Comparison of ENCODE assay signal across 23 cellular contexts in genomic region chr12:48781750-48782456, GRCh38. TPM values are rescaled to one million over a fixed set of nuclear protein-coding genes. Genes with fewer than 3 reads are reported as not detected.
DNase-seq lines count a peak whose midpoint lies in the region; ATAC-seq, FAIRE-seq and TF ChIP-seq lines count a peak whose summit lies in the region.
"Had no signal": no experiment of that assay in that cellular context is flagged by ENCODE, and none has a peak within 500 bp of the region (broad histone marks: within the 10 kb centered on the region; RNA-seq: fewer than 3 reads in every experiment).

No MANE protein-coding gene starts in this region.

- in situ Hi-C loops in gastrocnemius medialis (cut with MboI; ENCODE audit: low sequenced_read_pairs in 4 of 4): loop anchor here in 1 of 4 donors (25.0 kb wide), 1 partner anchor 245 kb away; the partner anchor contains the start of gene OR8S1

- H4K91ac ChIP-seq in H9 (ENCODE audit: insufficient read length, low read depth, low read length): no peak overlapping the region

- H3K4me3 ChIP-seq in A549: no peak overlapping the region
- no peak overlapping the region for H3K4me3 ChIP-seq in endodermal cell (ENCODE audit: low read length)
- no peak overlapping the region for H3K4me3 ChIP-seq in gastrocnemius medialis
- H3K4me3 ChIP-seq: dorsolateral prefrontal cortex, HAP-1, left lung had no signal

- POLR2A ChIA-PET in A549 (lab: Yijun Ruan, JAX): interaction anchor here (2.3 kb wide), 1 partner anchor 7 kb away, joined by 7 read pairs; the partner anchor contains the start of gene ADCY6

- 84% methylated on average over 9 of the region's 9 CpGs for WGBS in A549 (ENCODE audit: missing lambda C conversion rate)
- WGBS in H9 (ENCODE audit: extremely low coverage, insufficient read length, low lambda C conversion rate): no CpG with 5 or more reads among the region's 9 CpGs
- WGBS in endodermal cell (ENCODE audit: insufficient coverage in 1 of 2, insufficient read length in 1 of 2), 2 experiments: 80 to 88% methylated on average over 3 to 9 of the region's 9 CpGs

- H2BK15ac ChIP-seq in H9 (ENCODE audit: low read depth, low read length): no peak overlapping the region

- no peak overlapping the region for H3K18ac ChIP-seq in H9 (ENCODE audit: insufficient read length, low read depth, low read length)

- H3K23me2 ChIP-seq in H9 (ENCODE audit: insufficient read length, low read depth, low read length, poor library complexity, severe bottlenecking): no peaks in the 10 kb centered on the region

- H3K4me2 ChIP-seq in A549: no peak overlapping the region
- H3K4me2 ChIP-seq in H9 (ENCODE audit: insufficient read depth, insufficient read length, low read length): no peak overlapping the region

- no peak overlapping the region for H2AK5ac ChIP-seq in H9 (ENCODE audit: insufficient read length, low read length)

- H3K36me3 ChIP-seq in endodermal cell (ENCODE audit: control insufficient read depth, insufficient read depth, low read length) (peaks cover 5% of the 10 kb centered on the region), gastrocnemius medialis (peaks cover 0 to 9% of the 10 kb centered on the region in 2 donors)
- H3K36me3 ChIP-seq: HAP-1 had no signal

- H3K23ac ChIP-seq in H9 (ENCODE audit: insufficient read length, low read depth, low read length): no peak overlapping the region

- H2BK12ac ChIP-seq in H9 (ENCODE audit: insufficient read length, low read depth, low read length): no peak overlapping the region

- no peaks in the 10 kb centered on the region for H3K27me3 Mint-ChIP-seq in H9 (ENCODE audit: low read depth)
- H3K27me3 Mint-ChIP-seq in endodermal cell (ENCODE audit: insufficient read depth): peaks cover 3% of the 10 kb centered on the region

- CTCF ChIA-PET in A549 (lab: Yijun Ruan, JAX): interaction anchor here (0.6 to 7.4 kb wide), 4 partner anchors 13 to 293 kb away, joined by 3 to 61 read pairs (median 16); no protein-coding TSS in a partner anchor

- H3K9me3 Mint-ChIP-seq in H9 (no peaks in the 10 kb centered on the region), endodermal cell (no peaks in the 10 kb centered on the region)
- H3K9me3 Mint-ChIP-seq: activated CD4-positive, alpha-beta T cell treated with anti-CD3 and anti-CD28 coated beads, Interleukin-2, amount 10 ng/mL, durations not matched to agents 24 days and 14 days; CD4-positive, alpha-beta T cell; central memory CD8-positive, alpha-beta T cell; natural killer cell; T-helper 2 cell treated with Interferon-gamma antibody and Interleukin-4, amounts not matched to agents 5 μg/mL and 100 μg/mL, for 36 hours had no signal

- H3K36me3 Mint-ChIP-seq in H9 (ENCODE audit: insufficient read depth in 1 of 3, low read depth in 3 of 3) (peaks cover 7 to 17% (median 13%) of the 10 kb centered on the region in 3 experiments; a peak in 6 of 7 replicates), endodermal cell (ENCODE audit: low read depth) (peaks cover 22% of the 10 kb centered on the region)
- H3K36me3 Mint-ChIP-seq: natural killer cell had no signal

- TF ChIP-seq POLR2A in A549 (IDR thresholded peaks at IDR 0.05; ENCODE audit: low read length): no peak
- no peak for TF ChIP-seq POLR2A in gastrocnemius medialis (IDR thresholded peaks at IDR 0.05)

- TF ChIP-seq EP300 in A549 (IDR thresholded peaks at IDR 0.05): no peak

- DNase-seq in A549 (ENCODE audit: low read depth in 1 of 2, low spot score in 1 of 2): no peak
- DNase-seq in H9: no peak
- no peak for DNase-seq in endodermal cell
- DNase-seq in gastrocnemius medialis: no peak
- DNase-seq in activated effector memory CD4-positive, alpha-beta T cell treated with Interleukin-2 at 50 U/mL for 16 hours: no peak
- no peak for DNase-seq in NCI-H1092 treated with DMSO at 0.1 percent for 48 hours (lab: John Stamatoyannopoulos, UW)
- no peak for DNase-seq in RCC 7860 (ENCODE audit: low spot score)
- DNase-seq: activated CD4-positive, alpha-beta T cell treated with anti-CD3 and anti-CD28 coated beads, Interleukin-2, amount 10 ng/mL, durations not matched to agents 24 days and 14 days; activated naive CD4-positive, alpha-beta T cell treated with anti-CD3 and anti-CD28 coated beads, Interleukin-2, amount 50 U/mL, for 16 hours; activated T-cell treated with anti-CD3 and anti-CD28 coated beads, Interleukin-2, amount 50 U/mL, for 48 hours; CD4-positive, alpha-beta T cell; dorsolateral prefrontal cortex; EL; midbrain; natural killer cell; NCI-H1048; NCI-H187 treated with DMSO at 0.1 percent for 48 hours; NCI-H526 treated with DMSO at 0.1 percent for 48 hours had no signal

- H3K27me3 ChIP-seq in H9 (ENCODE audit: insufficient read depth, low read length) (no peaks in the 10 kb centered on the region), endodermal cell (ENCODE audit: control insufficient read depth, insufficient read depth, low read length, poor library complexity, severe bottlenecking) (no peaks in the 10 kb centered on the region), gastrocnemius medialis (no peaks in the 10 kb centered on the region)
- H3K27me3 ChIP-seq: dorsolateral prefrontal cortex, left lung had no signal

- no peak overlapping the region for H2AFZ ChIP-seq in H9 (ENCODE audit: low read length)

- H3K4ac ChIP-seq in H9 (ENCODE audit: low read depth, low read length): no peak overlapping the region

- no peak overlapping the region for H3K4me3 Mint-ChIP-seq in H9
- H3K4me3 Mint-ChIP-seq in endodermal cell: no peak overlapping the region
- H3K4me3 Mint-ChIP-seq: activated CD4-positive, alpha-beta T cell treated with anti-CD3 and anti-CD28 coated beads, Interleukin-2, amount 10 ng/mL, durations not matched to agents 24 days and 14 days; CD4-positive, alpha-beta T cell; central memory CD8-positive, alpha-beta T cell; natural killer cell; T-helper 2 cell treated with Interferon-gamma antibody and Interleukin-4, amounts not matched to agents 5 μg/mL and 100 μg/mL, for 36 hours had no signal

- no peak overlapping the region for H4K5ac ChIP-seq in H9 (ENCODE audit: insufficient read length, low read depth, low read length)

- no peak overlapping the region for H3T11ph ChIP-seq in H9 (ENCODE audit: low read length)

- no peak overlapping the region for H2BK5ac ChIP-seq in H9 (ENCODE audit: insufficient read length, low read length)

- FAIRE-seq in A549 (lab: Jason Lieb, UNC) (no peak), RCC 7860 (lab: Jason Lieb, UNC) (no peak)
- FAIRE-seq: urothelium cell line had no signal

- H3K27ac Mint-ChIP-seq in H9 (peak overlapping the region in 2 of 3 experiments; percentile 55 to 78; a peak in 4 of 7 replicates), endodermal cell (peak overlapping the region; percentile 55)
- H3K27ac Mint-ChIP-seq: activated CD4-positive, alpha-beta T cell treated with anti-CD3 and anti-CD28 coated beads, Interleukin-2, amount 10 ng/mL, durations not matched to agents 24 days and 14 days; CD4-positive, alpha-beta T cell; natural killer cell; T-helper 2 cell treated with Interferon-gamma antibody and Interleukin-4, amounts not matched to agents 5 μg/mL and 100 μg/mL, for 36 hours had no signal

- no peak overlapping the region for H3K56ac ChIP-seq in H9 (ENCODE audit: insufficient read length, low read depth, low read length)

- H3K9me3 ChIP-seq in A549 (no peaks in the 10 kb centered on the region), H9 (ENCODE audit: control insufficient read depth, low read depth, low read length) (no peaks in the 10 kb centered on the region), endodermal cell (ENCODE audit: control insufficient read depth, low read length) (no peaks in the 10 kb centered on the region), gastrocnemius medialis (no peaks in the 10 kb centered on the region)
- H3K9me3 ChIP-seq: HAP-1, left lung had no signal

- intact Hi-C loops in gastrocnemius medialis (cut with DNase I; ENCODE audit: low total_unique reads): no loop called here

- H3K79me1 ChIP-seq in H9 (ENCODE audit: insufficient read depth, low read depth, low read length, poor library complexity, severe bottlenecking): no peaks in the 10 kb centered on the region

- H3K14ac ChIP-seq in H9 (ENCODE audit: insufficient read depth, low read length): no peak overlapping the region

- H3K27ac ChIP-seq in A549 (no peak overlapping the region), H9 (ENCODE audit: insufficient read length, low read depth, low read length) (no peak overlapping the region), endodermal cell (ENCODE audit: low read depth, low read length) (no peak overlapping the region), gastrocnemius medialis (peak overlapping the region in 3 of 4 donors; percentile 1 to 70 (median 4))
- H3K27ac ChIP-seq: left lung had no signal

- H3K4me1 Mint-ChIP-seq in H9: peaks cover 26 to 44% of the 10 kb centered on the region in 2 experiments
- no peaks in the 10 kb centered on the region for H3K4me1 Mint-ChIP-seq in endodermal cell
- H3K4me1 Mint-ChIP-seq: activated CD4-positive, alpha-beta T cell treated with anti-CD3 and anti-CD28 coated beads, Interleukin-2, amount 10 ng/mL, durations not matched to agents 24 days and 14 days; central memory CD8-positive, alpha-beta T cell; natural killer cell had no signal

- H3K4me1 ChIP-seq in A549 (peaks cover 3% of the 10 kb centered on the region; the same call in 2 of the 3 replicates), H9 (ENCODE audit: insufficient read depth, low read length) (peaks cover 4% of the 10 kb centered on the region; the same call in 1 of the 2 replicates), endodermal cell (ENCODE audit: control insufficient read depth, insufficient read depth, low read length) (no peaks in the 10 kb centered on the region), gastrocnemius medialis (peaks cover 28 to 29% of the 10 kb centered on the region in 2 donors)
- H3K4me1 ChIP-seq: HAP-1 had no signal

- no peaks in the 10 kb centered on the region for H3K79me2 ChIP-seq in H9 (ENCODE audit: insufficient read depth, low read length)

- no peaks in the 10 kb centered on the region for H4K20me1 ChIP-seq in H9 (ENCODE audit: control insufficient read depth, insufficient read depth, insufficient read length)

- no peak overlapping the region for H2BK120ac ChIP-seq in H9 (ENCODE audit: low read depth, low read length, poor library complexity, severe bottlenecking)

- TF ChIP-seq CTCF in A549 (IDR thresholded peaks at IDR 0.05) (no peak), H9 (conservative IDR thresholded peaks at IDR 0.05) (no peak), endodermal cell (conservative IDR thresholded peaks at IDR 0.05) (no peak), gastrocnemius medialis (IDR thresholded peaks at IDR 0.05 in 4 of 5, conservative IDR thresholded peaks at IDR 0.05 in 1 of 5) (no peak)

- no peak for TF ChIP-seq RAD21 in A549 (conservative IDR thresholded peaks at IDR 0.05 in 1 of 2, IDR thresholded peaks at IDR 0.05 in 1 of 2)

- ATAC-seq in A549 (peak; percentile 8 to 33; a peak in 3 of 6 replicates), gastrocnemius medialis (no peak)
- ATAC-seq: natural killer cell had no signal

- no peak overlapping the region for H2BK20ac ChIP-seq in H9 (ENCODE audit: low read depth, low read length, poor library complexity, severe bottlenecking)

- H3K9ac ChIP-seq in H9 (ENCODE audit: extremely low read depth, insufficient read length, low read length) (no peak overlapping the region), endodermal cell (ENCODE audit: extremely low read depth, low read length, poor library complexity, severe bottlenecking) (no peak overlapping the region)

- H4K8ac ChIP-seq in H9 (replicated peaks; ENCODE audit: insufficient read length, low read depth, low read length): no peak overlapping the region

RNA-seq across cellular contexts. Expression of gene ADCY6, which starts 7.0 kb away (rescaled TPM):
- 16.3 and 20.9 TPM in 2 replicates for polyA plus RNA-seq in A549 (2011; rRNA removed)
- polyA plus RNA-seq in A549 (2012; cell fraction: cytosol; rRNA removed): 15.4 and 20.4 TPM in 2 replicates
- polyA plus RNA-seq in A549 (2012; cell fraction: nucleus; rRNA removed): 49.3 and 50.2 TPM in 2 replicates
- 18.2 to 20.8 TPM (median 19.8 TPM) in 3 replicates for polyA plus RNA-seq in A549 (2017; fragmentation: RNase III; extraction: RNeasy Plus Mini Kit Qiagen cat#74134 plus additional on column Dnase treatment)
- 27.1 and 33.7 TPM in 2 replicates for polyA minus RNA-seq in A549 (2011; rRNA and poly(A)+ RNA removed)
- 30.2 and 31.1 TPM in 2 replicates for total RNA-seq in H9 (2021)
- total RNA-seq in endodermal cell: 10 to 100 TPM; 52.8 to 58.6 TPM
- polyA plus RNA-seq in endodermal cell (2013, experiment 1 of 2): 41.9 TPM
- 38.2 TPM for polyA plus RNA-seq in endodermal cell (2013, experiment 2 of 2)
- total RNA-seq in gastrocnemius medialis: 10 to 100 TPM; 11.4 to 13.6 (median 12.6) TPM
- total RNA-seq: CD4-positive, alpha-beta T cell had no signal

RNA-seq across cellular contexts. Expression of gene CACNB3, which starts 36.4 kb away (rescaled TPM):
- polyA plus RNA-seq in A549 (2011; rRNA removed) (12.9 and 15.4 TPM in 2 replicates), A549 (2017; fragmentation: RNase III; extraction: RNeasy Plus Mini Kit Qiagen cat#74134 plus additional on column Dnase treatment) (17.2 to 25.8 TPM (median 23.9 TPM) in 3 replicates)
- 15.7 and 22.0 TPM in 2 replicates for polyA plus RNA-seq in A549 (2012; cell fraction: cytosol; rRNA removed)
- 46.7 and 47.9 TPM in 2 replicates for polyA plus RNA-seq in A549 (2012; cell fraction: nucleus; rRNA removed)
- polyA minus RNA-seq in A549 (2011; rRNA and poly(A)+ RNA removed): 20.3 and 25.5 TPM in 2 replicates
- total RNA-seq in H9 (2021) (34.9 and 35.1 TPM in 2 replicates), endodermal cell (10 to 100 TPM; 40.6 to 59.9 TPM), gastrocnemius medialis (1 to 10 TPM; 1.2 to 5.7 (median 2.7) TPM)
- polyA plus RNA-seq in endodermal cell (2013, experiment 1 of 2): 57.5 TPM
- polyA plus RNA-seq in endodermal cell (2013, experiment 2 of 2): 51.8 TPM

Comparison
In these comparisons a context has a peak if more than half of its experiments do, and no peak if none do; other contexts are left out.
1. ATAC-seq: peak in A549 (2 of 2); none in gastrocnemius medialis (0 of 2).
2. H3K27ac ChIP-seq: peak in gastrocnemius medialis (3 of 4); none in A549 (0 of 2), H9 (single experiment) and endodermal cell (single experiment).